ENCODE assay signal across 15 cellular contexts in genomic region chr2:149860276-149860921, GRCh38.
DNase-seq lines count a peak whose midpoint lies in the region; ATAC-seq and TF ChIP-seq lines count a peak whose summit lies in the region.
"Had no signal": no experiment of that assay in that cellular context is flagged by ENCODE, and none has a peak within 500 bp of the region (broad histone marks: within the 10 kb centered on the region; RNA-seq: fewer than 3 reads in every experiment).

No MANE protein-coding gene starts in this region.

- H3K27me3 Mint-ChIP-seq in HFFc6 (ENCODE audit: insufficient read depth) = no peaks in the 10 kb centered on the region; the same call in 1 of the 2 replicates

- no peak overlapping the region for H3K4me3 ChIP-seq in mesodermal cell (ENCODE audit: extremely low read depth, insufficient read depth, low read length, poor library complexity, severe bottlenecking)
- H3K4me3 ChIP-seq: right lobe of liver had no signal

- TF ChIP-seq CTCF in HFFc6 (IDR thresholded peaks at IDR 0.05) = no peak

- ATAC-seq in HG02588 (IDR thresholded peaks at IDR 0.05; ENCODE audit: unreplicated experiment) = no peak
- ATAC-seq: stimulated activated effector memory CD8-positive, alpha-beta T cell treated with anti-CD3 and anti-CD28 coated beads, Interleukin-12 subunit alpha, Interleukin-12 subunit beta, amount 100 ng/mL, for 72 hours had no signal

- H3K27ac ChIP-seq in mesodermal cell (ENCODE audit: low read depth, low read length, severe bottlenecking) = peak overlapping the region; percentile 83
- H3K27ac ChIP-seq: right lobe of liver had no signal

- peak overlapping the region; percentile 77 for H3K27ac Mint-ChIP-seq in HFFc6
- H3K27ac Mint-ChIP-seq: immature natural killer cell; stimulated activated effector memory CD8-positive, alpha-beta T cell treated with anti-CD3 and anti-CD28 coated beads, Interleukin-12 subunit alpha, Interleukin-12 subunit beta, amount 100 ng/mL, for 72 hours had no signal

- peak overlapping the region; percentile 25 for H3K4me3 Mint-ChIP-seq in HFFc6
- H3K4me3 Mint-ChIP-seq: CD14-positive monocyte; immature natural killer cell; stimulated activated effector memory CD8-positive, alpha-beta T cell treated with anti-CD3 and anti-CD28 coated beads, Interleukin-12 subunit alpha, Interleukin-12 subunit beta, amount 100 ng/mL, for 72 hours had no signal

- H3K4me1 Mint-ChIP-seq in HFFc6 (ENCODE audit: low read depth) = peaks cover 50% of the 10 kb centered on the region
- H3K4me1 Mint-ChIP-seq: immature natural killer cell; stimulated activated effector memory CD8-positive, alpha-beta T cell treated with anti-CD3 and anti-CD28 coated beads, Interleukin-12 subunit alpha, Interleukin-12 subunit beta, amount 100 ng/mL, for 72 hours had no signal

- no peaks in the 10 kb centered on the region for H3K9me3 ChIP-seq in mesodermal cell (ENCODE audit: control insufficient read depth, low read length)
- H3K9me3 ChIP-seq: right lobe of liver had no signal

- H3K36me3 ChIP-seq in mesodermal cell (ENCODE audit: control insufficient read depth, insufficient read depth, low read length) = no peaks in the 10 kb centered on the region
- H3K36me3 ChIP-seq: right lobe of liver had no signal

- peak; percentile 88 for DNase-seq in A172 (ENCODE audit: low spot score)
- DNase-seq in HFFc6 = peak; percentile 84
- DNase-seq in dedifferentiated amniotic fluid mesenchymal stem cell (ENCODE audit: extremely low spot score) = peak; percentile 71
- DNase-seq in NAMALWA (ENCODE audit: low spot score) = no peak
- DNase-seq in NCI-H2029 (lab: John Stamatoyannopoulos, UW) = no peak
- no peak for DNase-seq in stimulated activated naive CD4-positive, alpha-beta T cell (lab: John Stamatoyannopoulos, UW)
- DNase-seq: activated T-cell treated with anti-CD3 and anti-CD28 coated beads, Interleukin-2, amount 50 U/mL, for 48 hours; GOT3; immature natural killer cell; NCI-H774; right lobe of liver had no signal

- no peaks in the 10 kb centered on the region for H3K9me3 Mint-ChIP-seq in HFFc6

- 100% methylated on average over 1 to 2 of the region's 3 CpGs for WGBS in mesodermal cell (ENCODE audit: insufficient coverage in 2 of 2), 2 experiments

- H3K36me3 Mint-ChIP-seq in HFFc6 (ENCODE audit: low read depth) = peaks cover 10% of the 10 kb centered on the region
- H3K36me3 Mint-ChIP-seq: CD14-positive monocyte; immature natural killer cell; stimulated activated effector memory CD8-positive, alpha-beta T cell treated with anti-CD3 and anti-CD28 coated beads, Interleukin-12 subunit alpha, Interleukin-12 subunit beta, amount 100 ng/mL, for 72 hours had no signal

- peaks cover 32% of the 10 kb centered on the region for H3K4me1 ChIP-seq in mesodermal cell (ENCODE audit: control insufficient read depth, insufficient read depth, low read length, poor library complexity, severe bottlenecking)
- H3K4me1 ChIP-seq: right lobe of liver had no signal

Comparison
In these comparisons a context has a peak if more than half of its experiments do, and no peak if none do; other contexts are left out.
1. DNase-seq: peak in A172 (single experiment), HFFc6 (single experiment) and dedifferentiated amniotic fluid mesenchymal stem cell (single experiment); none in NAMALWA (single experiment), NCI-H2029 (single experiment) and stimulated activated naive CD4-positive, alpha-beta T cell (0 of 6).